ENCODE assay signal across 24 cellular contexts in the genomic region with DNA sequence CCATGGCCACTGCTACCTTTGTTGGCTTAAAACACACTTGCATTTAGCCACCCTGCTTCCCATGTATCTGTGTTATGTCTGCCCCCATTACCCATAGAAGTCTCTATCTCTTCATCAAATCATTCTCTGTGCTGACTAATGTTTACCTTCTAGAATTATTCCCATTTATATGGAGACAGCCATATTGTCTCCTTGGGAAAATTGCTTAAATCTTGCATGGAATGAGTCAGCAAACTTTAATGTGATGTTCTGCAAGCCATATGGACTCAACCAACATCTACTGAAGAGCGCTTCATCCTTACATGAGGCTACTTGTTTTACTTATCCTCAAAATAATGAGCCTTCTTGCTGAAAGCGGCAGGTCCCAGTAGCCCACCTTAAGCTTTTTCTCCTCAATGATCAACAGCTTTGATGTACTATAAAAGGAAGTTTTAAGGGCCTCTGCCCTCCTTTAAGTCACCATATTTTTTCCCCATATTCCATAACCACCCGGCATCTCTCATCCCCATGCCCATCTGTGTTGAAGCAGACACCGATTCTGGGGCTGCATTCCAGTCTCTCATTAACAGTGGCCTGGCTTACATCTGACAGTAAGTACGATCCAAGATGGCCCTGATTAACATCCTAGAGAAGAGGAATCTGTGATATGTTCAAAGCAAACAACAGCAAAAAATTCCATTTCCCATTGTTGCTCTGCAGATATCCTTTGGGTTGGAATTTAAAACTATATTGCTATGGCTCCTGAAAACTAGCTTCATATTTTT.
"Had no signal": no experiment of that assay in that cellular context is flagged by ENCODE, and none has a peak within 500 bp of the region (broad histone marks: within the 10 kb centered on the region; RNA-seq: fewer than 3 reads in every experiment).

No MANE protein-coding gene starts in this region.

- H3K4me1 Mint-ChIP-seq: endodermal cell; naive thymus-derived CD8-positive, alpha-beta T cell; nephron progenitor cell; stimulated activated effector memory CD8-positive, alpha-beta T cell treated with anti-CD3 and anti-CD28 coated beads, Interleukin-12 subunit alpha, Interleukin-12 subunit beta, amount 100 ng/mL, for 72 hours had no signal

- H3K4me1 ChIP-seq: lower lobe of right lung, prostate gland, right atrium auricular region, testis had no signal

- H3K27me3 ChIP-seq: right atrium auricular region, testis, tibial artery had no signal

- H3K4me3 Mint-ChIP-seq: dendritic cell treated with granulocyte-macrophage colony-stimulating factor and Interleukin-4, amounts not matched to agents 40 ng/mL and 50 ng/mL, for 4 days; endodermal cell; naive thymus-derived CD8-positive, alpha-beta T cell; nephron progenitor cell; stimulated activated effector memory CD8-positive, alpha-beta T cell treated with anti-CD3 and anti-CD28 coated beads, Interleukin-12 subunit alpha, Interleukin-12 subunit beta, amount 100 ng/mL, for 72 hours; type B pancreatic cell had no signal

- H3K9me3 Mint-ChIP-seq: dendritic cell treated with granulocyte-macrophage colony-stimulating factor and Interleukin-4, amounts not matched to agents 40 ng/mL and 50 ng/mL, for 4 days; naive thymus-derived CD8-positive, alpha-beta T cell; stimulated activated effector memory CD8-positive, alpha-beta T cell treated with anti-CD3 and anti-CD28 coated beads, Interleukin-12 subunit alpha, Interleukin-12 subunit beta, amount 100 ng/mL, for 72 hours; type B pancreatic cell had no signal

- H3K9me3 ChIP-seq: lower lobe of right lung, prostate gland, right atrium auricular region, testis, tibial artery had no signal

- H3K27ac ChIP-seq: epithelial cell of prostate, lower lobe of right lung, prostate gland, right atrium auricular region, testis, tibial artery had no signal

- H3K36me3 Mint-ChIP-seq: naive thymus-derived CD8-positive, alpha-beta T cell; stimulated activated effector memory CD8-positive, alpha-beta T cell treated with anti-CD3 and anti-CD28 coated beads, Interleukin-12 subunit alpha, Interleukin-12 subunit beta, amount 100 ng/mL, for 72 hours; type B pancreatic cell had no signal

- H3K4me3 ChIP-seq: lower lobe of right lung, prostate gland, right atrium auricular region, testis, tibial artery had no signal

- H3K27ac Mint-ChIP-seq: dendritic cell treated with granulocyte-macrophage colony-stimulating factor and Interleukin-4, amounts not matched to agents 40 ng/mL and 50 ng/mL, for 4 days; endodermal cell; nephron progenitor cell; stimulated activated effector memory CD8-positive, alpha-beta T cell treated with anti-CD3 and anti-CD28 coated beads, Interleukin-12 subunit alpha, Interleukin-12 subunit beta, amount 100 ng/mL, for 72 hours; type B pancreatic cell had no signal

- H3K36me3 ChIP-seq: lower lobe of right lung, prostate gland, right atrium auricular region, tibial artery had no signal

- H3K27me3 Mint-ChIP-seq: naive thymus-derived CD8-positive, alpha-beta T cell; type B pancreatic cell had no signal

- ATAC-seq: esophagus mucosa; left ventricle myocardium superior; lower lobe of right lung; naive thymus-derived CD8-positive, alpha-beta T cell; sciatic nerve; stimulated activated effector memory CD8-positive, alpha-beta T cell treated with anti-CD3 and anti-CD28 coated beads, Interleukin-12 subunit alpha, Interleukin-12 subunit beta, amount 100 ng/mL, for 72 hours; stimulated activated naive CD8-positive, alpha-beta T cell treated with anti-CD3 and anti-CD28 coated beads, Interleukin-15, Interleukin-2, amounts not matched to agents 100 U/mL and 50 U/mL, for 24 hours had no signal

- DNase-seq: effector CD8-positive, alpha-beta T cell; endodermal cell; foreskin melanocyte; glutamatergic neuron; hypothalamus; left ventricle myocardium superior; lower lobe of right lung; naive thymus-derived CD8-positive, alpha-beta T cell; nephron progenitor cell; nucleus accumbens; stimulated activated CD4-positive, alpha-beta T cell treated with anti-CD3 and anti-CD28 coated beads, Interleukin-2, amount 100 ng/mL, for 24 hours; stimulated activated CD4-positive, alpha-beta T cell treated with anti-CD3 and anti-CD28 coated beads, Interleukin-4, amount 100 ng/mL, for 24 hours; stimulated activated naive CD8-positive, alpha-beta T cell treated with anti-CD3 and anti-CD28 coated beads, Interleukin-15, Interleukin-2, amounts not matched to agents 100 U/mL and 50 U/mL, for 24 hours; substantia nigra; testis; tibial artery had no signal
